Comparison of ENCODE assay signal across 26 cellular contexts in the genomic region with DNA sequence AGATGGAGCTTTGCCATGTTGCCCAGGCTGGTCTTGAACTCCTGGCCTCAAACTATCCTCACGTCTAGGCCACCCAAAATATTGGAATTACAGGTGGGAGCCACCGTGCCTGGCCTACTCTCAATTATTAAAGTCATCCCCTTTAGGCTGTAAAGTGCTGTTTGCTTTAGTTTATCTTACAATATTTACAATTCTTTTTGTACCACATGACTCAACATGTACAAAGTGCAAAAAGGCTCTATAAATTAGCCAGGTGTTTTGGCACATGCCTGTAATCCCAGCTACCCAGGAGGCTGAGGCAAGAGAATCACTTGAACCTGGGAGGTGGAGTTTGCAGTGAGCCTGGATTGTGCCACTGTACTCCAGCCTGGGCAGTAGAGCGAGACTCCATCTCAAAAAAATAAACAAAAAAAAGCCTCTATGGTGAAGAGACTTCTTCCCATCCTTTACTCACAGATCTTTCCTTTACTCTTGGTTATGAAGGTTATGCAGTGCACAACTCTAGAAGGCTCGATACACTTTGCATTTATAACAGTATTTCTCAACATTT.
"Had no signal": no experiment of that assay in that cellular context is flagged by ENCODE, and none has a peak within 500 bp of the region (broad histone marks: within the 10 kb centered on the region; RNA-seq: fewer than 3 reads in every experiment).

No MANE protein-coding gene starts in this region.

- ATAC-seq: activated CD4-positive, alpha-beta T cell treated with anti-CD3 and anti-CD28 coated beads for 36 hours; activated T-helper 17 cell treated with anti-CD3 and anti-CD28 coated beads, Interleukin-2, amount 50 U/mL, for 72 hours; Panc1; Right ventricle myocardium inferior; T-cell had no signal

- H3K27ac ChIP-seq: cardiac muscle cell, SK-N-MC, WERI-Rb-1 had no signal

- H3K27me3 ChIP-seq: cardiac muscle cell had no signal

- H3K4me3 ChIP-seq: cardiac muscle cell, SK-N-MC had no signal

- DNase-seq: activated CD4-positive, alpha-beta memory T cell treated with anti-CD3 and anti-CD28 coated beads, Interleukin-2, amount 10 ng/mL, durations not matched to agents 7 days and 5 days; activated CD4-positive, alpha-beta T cell treated with anti-CD3 and anti-CD28 coated beads for 36 hours; activated CD4-positive, alpha-beta T cell treated with anti-CD3 and anti-CD28 coated beads, Interleukin-2, amount 50 U/mL, for 1 hour; activated gamma-delta T cell; activated naive CD4-positive, alpha-beta T cell treated with anti-CD3 and anti-CD28 coated beads for 36 hours; activated T-cell treated with anti-CD3 and anti-CD28 coated beads for 4 hours; activated T-cell treated with anti-CD3 and anti-CD28 coated beads, Interleukin-2, amount 50 U/mL, for 48 hours; amygdala; Kasumi-1; KBM-7; NCI-H1092; NCI-H1694 treated with DMSO at 0.1 percent for 48 hours; NCI-H2029 treated with DMSO at 0.1 percent for 48 hours; NCI-H2171; NCI-H2227 treated with DMSO at 0.1 percent for 48 hours; NCI-H446 treated with DMSO at 0.1 percent for 48 hours; NCI-H524 treated with DMSO at 0.1 percent for 48 hours; RPMI8226; T-cell; WERI-Rb-1 had no signal

- FAIRE-seq: astrocyte had no signal

- H3K36me3 ChIP-seq: cardiac muscle cell, WERI-Rb-1 had no signal
